In the genomic region with DNA sequence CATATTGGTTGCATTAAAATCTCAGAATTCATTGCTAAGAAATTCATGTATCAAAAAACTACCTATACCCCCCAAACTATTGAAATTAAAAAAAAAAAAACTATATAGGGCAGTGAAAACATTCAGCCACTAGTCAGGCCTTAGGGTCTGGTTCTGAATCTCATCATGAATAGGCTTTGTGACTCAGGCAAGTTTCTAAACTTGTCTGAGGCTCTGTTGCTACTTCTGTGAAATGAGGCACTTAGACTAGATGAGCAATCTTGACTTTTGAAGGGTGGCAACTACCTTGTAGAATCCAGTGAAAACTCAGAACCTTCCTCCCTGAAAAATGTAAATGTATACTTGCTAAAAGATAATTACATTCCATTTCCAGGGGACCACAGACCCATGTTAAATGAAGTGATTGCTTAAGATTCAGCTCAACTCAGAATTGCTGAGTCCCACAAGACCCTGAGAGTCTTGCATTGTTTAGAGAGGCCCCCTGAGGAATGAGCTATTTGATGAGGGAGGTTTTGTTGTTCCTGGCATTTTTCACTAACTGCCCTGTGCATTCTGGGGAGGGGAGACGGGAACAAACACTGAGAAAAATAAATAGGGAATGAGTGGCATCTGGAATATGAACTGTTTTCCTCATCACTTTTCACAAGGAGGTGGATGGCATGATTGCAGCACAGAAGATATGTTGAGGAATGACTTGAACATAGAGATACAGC, we compare ENCODE assay signal across 10 cellular contexts. TPM values are rescaled to one million over a fixed set of nuclear protein-coding genes. Genes with fewer than 3 reads are reported as not detected.
A peak's percentile ranks its signal among the peaks of the same experiment; 100 is the strongest.
DNase-seq lines count a peak whose midpoint lies in the region; ATAC-seq lines count a peak whose summit lies in the region.
"Had no signal": no experiment of that assay in that cellular context is flagged by ENCODE, and none has a peak within 500 bp of the region (broad histone marks: within the 10 kb centered on the region; RNA-seq: fewer than 3 reads in every experiment).

No MANE protein-coding gene starts in this region.

- no peaks in the 10 kb centered on the region for H3K36me3 ChIP-seq in ectodermal cell (ENCODE audit: control insufficient read depth, insufficient read depth, low read length)

- no peak for ATAC-seq in GM18907 (IDR thresholded peaks at IDR 0.05; ENCODE audit: unreplicated experiment)
- no peak for ATAC-seq in HG03196 (IDR thresholded peaks at IDR 0.05; ENCODE audit: unreplicated experiment)

- no peaks in the 10 kb centered on the region for H3K27me3 ChIP-seq in ectodermal cell (ENCODE audit: control insufficient read depth, insufficient read depth, low read length, poor library complexity, severe bottlenecking)

- DNase-seq in AG20443 (ENCODE audit: low spot score) (peak; percentile 31), NCI-H2227 treated with DMSO at 0.1 percent for 48 hours (lab: John Stamatoyannopoulos, UW) (peak; percentile 57), myocyte (ENCODE audit: low read depth) (peak; percentile 24), midbrain (lab: John Stamatoyannopoulos, UW) (no peak), NCI-H2029 (lab: John Stamatoyannopoulos, UW) (no peak)
- DNase-seq: activated CD4-positive, alpha-beta T cell treated with anti-CD3 and anti-CD28 coated beads for 1 hour; NCI-H748 treated with DMSO at 0.1 percent for 48 hours had no signal

- H3K9me3 ChIP-seq in ectodermal cell (ENCODE audit: control insufficient read depth, low read length): no peaks in the 10 kb centered on the region

- 5 to 6% methylated on average over 1 of the region's 1 CpG for WGBS in ectodermal cell, 2 experiments

- peak overlapping the region; percentile 84 for H3K27ac ChIP-seq in ectodermal cell (ENCODE audit: insufficient read depth, low read depth, low read length, poor library complexity, severe bottlenecking)

- H3K4me1 ChIP-seq in ectodermal cell (ENCODE audit: control insufficient read depth, insufficient read depth, low read length): peaks cover 32% of the 10 kb centered on the region

- no peak overlapping the region for H3K4me3 ChIP-seq in ectodermal cell (ENCODE audit: insufficient read depth, low read depth, low read length)

RNA-seq across cellular contexts. Expression of a gene that starts 29.5 kb away (rescaled TPM):
- 60.6 TPM for polyA plus RNA-seq in ectodermal cell (2013, experiment 1 of 4)
- 55.0 TPM for polyA plus RNA-seq in ectodermal cell (2013, experiment 2 of 4)
- polyA plus RNA-seq in ectodermal cell (2013, experiment 3 of 4): 47.9 TPM
- 48.6 TPM for polyA plus RNA-seq in ectodermal cell (2013, experiment 4 of 4)
- 17.0 and 19.0 TPM in 2 replicates for total RNA-seq in myocyte
- polyA plus RNA-seq in myocyte (2012): 54.2 TPM

Comparison
In these comparisons a context has a peak if more than half of its experiments do, and no peak if none do; other contexts are left out.
1. DNase-seq: peak in AG20443 (single experiment), NCI-H2227 treated with DMSO at 0.1 percent for 48 hours (single experiment) and myocyte (single experiment); none in midbrain (single experiment) and NCI-H2029 (single experiment).